8 cellular contexts compared by ENCODE assay signal in genomic region chr3:123884258-123884831, GRCh38. TPM values are rescaled to one million over a fixed set of nuclear protein-coding genes. Genes with fewer than 3 reads are reported as not detected.
DNase-seq lines count a peak whose midpoint lies in the region; ATAC-seq and TF ChIP-seq lines count a peak whose summit lies in the region.

MYLK (minus strand) TSS chr3:123884332; CDS start chr3:123793841, 90,491 bp downstream.

- no peaks in the 10 kb centered on the region for H3K9me3 ChIP-seq in liver (ENCODE audit: control insufficient read depth in 4 of 4, low read length in 3 of 4)

- DNase-seq in DMS 273 (lab: John Stamatoyannopoulos, UW; ENCODE audit: unreplicated experiment) = peak; percentile 97
- peak; percentile 79 for DNase-seq in NB4 (ENCODE audit: low read depth)
- DNase-seq in SW 1271 (lab: John Stamatoyannopoulos, UW) = peak; percentile 54 to 83
- DNase-seq in dorsolateral prefrontal cortex = peak in 1 of 10 donors; percentile 11
- peak; percentile 11 to 38 (median 23) for DNase-seq in stimulated activated CD4-positive, alpha-beta T cell treated with anti-CD3 and anti-CD28 coated beads, TNF-alpha, amount 100 ng/mL, for 48 hours (ENCODE audit: low read depth in 3 of 3)
- no peak for DNase-seq in GDM1 (lab: John Stamatoyannopoulos, UW)

- TF ChIP-seq POLR2A in NB4 (IDR thresholded peaks at IDR 0.05; ENCODE audit: extremely low read depth, insufficient read length) = no peak

- H3K27me3 ChIP-seq in dorsolateral prefrontal cortex = peaks cover 0 to 6% (median 0%) of the 10 kb centered on the region in 45 donors
- H3K27me3 ChIP-seq in liver (ENCODE audit: control insufficient read depth in 4 of 4, insufficient read depth in 4 of 4, low read length in 3 of 4) = no peaks in the 10 kb centered on the region

- intact Hi-C loops in dorsolateral prefrontal cortex (cut with DNase I) = loop anchor here in 1 of 2 donors (10.0 kb wide), 1 partner anchor 130 kb away; no protein-coding TSS in a partner anchor

- ATAC-seq in GM21528 (IDR thresholded peaks at IDR 0.05; ENCODE audit: low FRiP score, unreplicated experiment) = peak; percentile 68

- H3K4me3 ChIP-seq in NB4 (ENCODE audit: low read depth, low read length) (no peak within 1 kb of the TSS), dorsolateral prefrontal cortex (peak within 1 kb of the TSS; percentile 18 to 69 (median 51)), liver (ENCODE audit: low read depth in 1 of 3, low read length in 3 of 3) (peak within 1 kb of the TSS; percentile 18 to 78 (median 60))

- no peak for TF ChIP-seq RAD21 in liver (IDR thresholded peaks at IDR 0.05)

- H3K4me1 ChIP-seq in liver (ENCODE audit: control insufficient read depth in 4 of 4, insufficient read depth in 4 of 4, low read length in 3 of 4) = peaks cover 5 to 14% (median 10%) of the 10 kb centered on the region in 4 donors

- TF ChIP-seq CTCF in NB4 (IDR thresholded peaks at IDR 0.05; ENCODE audit: low read depth, low read length) (no peak), dorsolateral prefrontal cortex (IDR thresholded peaks at IDR 0.05 in 54 of 56, conservative IDR thresholded peaks at IDR 0.05 in 2 of 56; ENCODE audit: low read depth in 1 of 56, partially characterized antibody in 56 of 56) (no peak), liver (IDR thresholded peaks at IDR 0.05; ENCODE audit: low read depth, low read length, missing input control) (no peak)

- no peaks in the 10 kb centered on the region for H3K36me3 ChIP-seq in liver (ENCODE audit: control insufficient read depth in 4 of 4, insufficient read depth in 3 of 4, low read depth in 1 of 4, low read length in 3 of 4)

- H3K27ac ChIP-seq in dorsolateral prefrontal cortex = no peak within 1 kb of the TSS
- no peak within 1 kb of the TSS for H3K27ac ChIP-seq in liver (ENCODE audit: low read depth in 1 of 2, low read length in 2 of 2)

- 4% methylated on average over 58 of the region's 58 CpGs for WGBS in liver

- no peak within 1 kb of the TSS for H3K9ac ChIP-seq in liver (ENCODE audit: low read depth in 1 of 2, low read length in 2 of 2)

TF ChIP-seq in liver, 16 proteins besides CTCF, POLR2A, EP300 and RAD21:
- peak; percentile 31 to 48 for TF ChIP-seq RXRA (IDR thresholded peaks at IDR 0.05)
- peak; percentile 13 for TF ChIP-seq SP1 (IDR thresholded peaks at IDR 0.05)
- peak in 1 of 2 donors; percentile 42 for TF ChIP-seq HNF4A (conservative IDR thresholded peaks at IDR 0.05)
- no peak for TF ChIP-seq ZBTB33 (IDR thresholded peaks at IDR 0.05)

RNA-seq across cellular contexts. Expression of gene MYLK, which starts in this region (rescaled TPM):
- 100 to 1,000 TPM in 13 of 120 experiments, 10 to 100 TPM in 107; 27.6 to 135 (median 66.4) TPM for total RNA-seq in dorsolateral prefrontal cortex
- 100 to 1,000 TPM in 1 of 2 donors, 10 to 100 TPM in 1; 17.1 to 158 TPM for total RNA-seq in liver
- polyA plus RNA-seq in liver = 10 to 100 TPM; 35.4 to 48.5 TPM
